In genomic region chr17:6374271-6374691, GRCh38 we compare ENCODE assay signal across 2 cellular contexts.
TF ChIP-seq lines count a peak whose summit lies in the region.

No MANE protein-coding gene starts in this region.

TF ChIP-seq in WTC11, 78 proteins besides CTCF, POLR2A, EP300 and RAD21 (continued from another document):
- TF ChIP-seq, protein P1, sequence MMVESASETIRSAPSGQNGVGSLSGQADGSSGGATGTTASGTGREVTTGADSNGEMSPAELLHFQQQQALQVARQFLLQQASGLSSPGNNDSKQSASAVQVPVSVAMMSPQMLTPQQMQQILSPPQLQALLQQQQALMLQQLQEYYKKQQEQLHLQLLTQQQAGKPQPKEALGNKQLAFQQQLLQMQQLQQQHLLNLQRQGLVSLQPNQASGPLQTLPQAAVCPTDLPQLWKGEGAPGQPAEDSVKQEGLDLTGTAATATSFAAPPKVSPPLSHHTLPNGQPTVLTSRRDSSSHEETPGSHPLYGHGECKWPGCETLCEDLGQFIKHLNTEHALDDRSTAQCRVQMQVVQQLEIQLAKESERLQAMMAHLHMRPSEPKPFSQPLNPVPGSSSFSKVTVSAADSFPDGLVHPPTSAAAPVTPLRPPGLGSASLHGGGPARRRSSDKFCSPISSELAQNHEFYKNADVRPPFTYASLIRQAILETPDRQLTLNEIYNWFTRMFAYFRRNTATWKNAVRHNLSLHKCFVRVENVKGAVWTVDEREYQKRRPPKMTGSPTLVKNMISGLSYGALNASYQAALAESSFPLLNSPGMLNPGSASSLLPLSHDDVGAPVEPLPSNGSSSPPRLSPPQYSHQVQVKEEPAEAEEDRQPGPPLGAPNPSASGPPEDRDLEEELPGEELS (CRISPR knock-in tag; IDR thresholded peaks at IDR 0.05): no peak
- TF ChIP-seq IRF2 (CRISPR knock-in tag; IDR thresholded peaks at IDR 0.05; ENCODE audit: borderline replicate concordance, low read depth) (no peak), ELF4 (CRISPR knock-in tag; IDR thresholded peaks at IDR 0.05; ENCODE audit: low read depth) (no peak), GTF2I (CRISPR knock-in tag; conservative IDR thresholded peaks at IDR 0.05) (no peak), NR1H2 (CRISPR knock-in tag; IDR thresholded peaks at IDR 0.05) (no peak), ZNF423 (CRISPR knock-in tag; IDR thresholded peaks at IDR 0.05) (no peak), ZNF396 (CRISPR knock-in tag; IDR thresholded peaks at IDR 0.05; ENCODE audit: borderline replicate concordance) (no peak), SMAD3 (CRISPR knock-in tag; IDR thresholded peaks at IDR 0.05; ENCODE audit: borderline replicate concordance) (no peak), ZNF281 (CRISPR knock-in tag; IDR thresholded peaks at IDR 0.05) (no peak), FOXK1 (CRISPR knock-in tag; IDR thresholded peaks at IDR 0.05) (no peak)
- TF ChIP-seq, protein P2, sequence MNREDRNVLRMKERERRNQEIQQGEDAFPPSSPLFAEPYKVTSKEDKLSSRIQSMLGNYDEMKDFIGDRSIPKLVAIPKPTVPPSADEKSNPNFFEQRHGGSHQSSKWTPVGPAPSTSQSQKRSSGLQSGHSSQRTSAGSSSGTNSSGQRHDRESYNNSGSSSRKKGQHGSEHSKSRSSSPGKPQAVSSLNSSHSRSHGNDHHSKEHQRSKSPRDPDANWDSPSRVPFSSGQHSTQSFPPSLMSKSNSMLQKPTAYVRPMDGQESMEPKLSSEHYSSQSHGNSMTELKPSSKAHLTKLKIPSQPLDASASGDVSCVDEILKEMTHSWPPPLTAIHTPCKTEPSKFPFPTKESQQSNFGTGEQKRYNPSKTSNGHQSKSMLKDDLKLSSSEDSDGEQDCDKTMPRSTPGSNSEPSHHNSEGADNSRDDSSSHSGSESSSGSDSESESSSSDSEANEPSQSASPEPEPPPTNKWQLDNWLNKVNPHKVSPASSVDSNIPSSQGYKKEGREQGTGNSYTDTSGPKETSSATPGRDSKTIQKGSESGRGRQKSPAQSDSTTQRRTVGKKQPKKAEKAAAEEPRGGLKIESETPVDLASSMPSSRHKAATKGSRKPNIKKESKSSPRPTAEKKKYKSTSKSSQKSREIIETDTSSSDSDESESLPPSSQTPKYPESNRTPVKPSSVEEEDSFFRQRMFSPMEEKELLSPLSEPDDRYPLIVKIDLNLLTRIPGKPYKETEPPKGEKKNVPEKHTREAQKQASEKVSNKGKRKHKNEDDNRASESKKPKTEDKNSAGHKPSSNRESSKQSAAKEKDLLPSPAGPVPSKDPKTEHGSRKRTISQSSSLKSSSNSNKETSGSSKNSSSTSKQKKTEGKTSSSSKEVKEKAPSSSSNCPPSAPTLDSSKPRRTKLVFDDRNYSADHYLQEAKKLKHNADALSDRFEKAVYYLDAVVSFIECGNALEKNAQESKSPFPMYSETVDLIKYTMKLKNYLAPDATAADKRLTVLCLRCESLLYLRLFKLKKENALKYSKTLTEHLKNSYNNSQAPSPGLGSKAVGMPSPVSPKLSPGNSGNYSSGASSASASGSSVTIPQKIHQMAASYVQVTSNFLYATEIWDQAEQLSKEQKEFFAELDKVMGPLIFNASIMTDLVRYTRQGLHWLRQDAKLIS (CRISPR knock-in tag; IDR thresholded peaks at IDR 0.05; ENCODE audit: borderline replicate concordance): no peak

TF ChIP-seq in HepG2, 621 proteins besides CTCF, POLR2A, EP300 and RAD21 (continued from another document and continues in another):
- TF ChIP-seq ZSCAN5A (CRISPR knock-in tag; IDR thresholded peaks at IDR 0.05; ENCODE audit: borderline replicate concordance) (no peak), ZNF670 (CRISPR knock-in tag; IDR thresholded peaks at IDR 0.05; ENCODE audit: borderline replicate concordance) (no peak), KIAA2018 (CRISPR knock-in tag; IDR thresholded peaks at IDR 0.05; ENCODE audit: borderline replicate concordance) (no peak), ZNF747 (CRISPR knock-in tag; IDR thresholded peaks at IDR 0.05; ENCODE audit: borderline replicate concordance) (no peak), RBFOX2 (IDR thresholded peaks at IDR 0.05; ENCODE audit: low read depth, low read length) (no peak), ZBTB4 (CRISPR knock-in tag; IDR thresholded peaks at IDR 0.05; ENCODE audit: borderline replicate concordance) (no peak), CCDC6 (CRISPR knock-in tag; IDR thresholded peaks at IDR 0.05) (no peak), PREB (CRISPR knock-in tag; IDR thresholded peaks at IDR 0.05) (no peak), HNF4G (IDR thresholded peaks at IDR 0.05; ENCODE audit: borderline replicate concordance, low read depth, low read length) (no peak), HNF4G (CRISPR knock-in tag; IDR thresholded peaks at IDR 0.05; ENCODE audit: borderline replicate concordance, low read depth) (no peak)
- TF ChIP-seq, protein P3, sequence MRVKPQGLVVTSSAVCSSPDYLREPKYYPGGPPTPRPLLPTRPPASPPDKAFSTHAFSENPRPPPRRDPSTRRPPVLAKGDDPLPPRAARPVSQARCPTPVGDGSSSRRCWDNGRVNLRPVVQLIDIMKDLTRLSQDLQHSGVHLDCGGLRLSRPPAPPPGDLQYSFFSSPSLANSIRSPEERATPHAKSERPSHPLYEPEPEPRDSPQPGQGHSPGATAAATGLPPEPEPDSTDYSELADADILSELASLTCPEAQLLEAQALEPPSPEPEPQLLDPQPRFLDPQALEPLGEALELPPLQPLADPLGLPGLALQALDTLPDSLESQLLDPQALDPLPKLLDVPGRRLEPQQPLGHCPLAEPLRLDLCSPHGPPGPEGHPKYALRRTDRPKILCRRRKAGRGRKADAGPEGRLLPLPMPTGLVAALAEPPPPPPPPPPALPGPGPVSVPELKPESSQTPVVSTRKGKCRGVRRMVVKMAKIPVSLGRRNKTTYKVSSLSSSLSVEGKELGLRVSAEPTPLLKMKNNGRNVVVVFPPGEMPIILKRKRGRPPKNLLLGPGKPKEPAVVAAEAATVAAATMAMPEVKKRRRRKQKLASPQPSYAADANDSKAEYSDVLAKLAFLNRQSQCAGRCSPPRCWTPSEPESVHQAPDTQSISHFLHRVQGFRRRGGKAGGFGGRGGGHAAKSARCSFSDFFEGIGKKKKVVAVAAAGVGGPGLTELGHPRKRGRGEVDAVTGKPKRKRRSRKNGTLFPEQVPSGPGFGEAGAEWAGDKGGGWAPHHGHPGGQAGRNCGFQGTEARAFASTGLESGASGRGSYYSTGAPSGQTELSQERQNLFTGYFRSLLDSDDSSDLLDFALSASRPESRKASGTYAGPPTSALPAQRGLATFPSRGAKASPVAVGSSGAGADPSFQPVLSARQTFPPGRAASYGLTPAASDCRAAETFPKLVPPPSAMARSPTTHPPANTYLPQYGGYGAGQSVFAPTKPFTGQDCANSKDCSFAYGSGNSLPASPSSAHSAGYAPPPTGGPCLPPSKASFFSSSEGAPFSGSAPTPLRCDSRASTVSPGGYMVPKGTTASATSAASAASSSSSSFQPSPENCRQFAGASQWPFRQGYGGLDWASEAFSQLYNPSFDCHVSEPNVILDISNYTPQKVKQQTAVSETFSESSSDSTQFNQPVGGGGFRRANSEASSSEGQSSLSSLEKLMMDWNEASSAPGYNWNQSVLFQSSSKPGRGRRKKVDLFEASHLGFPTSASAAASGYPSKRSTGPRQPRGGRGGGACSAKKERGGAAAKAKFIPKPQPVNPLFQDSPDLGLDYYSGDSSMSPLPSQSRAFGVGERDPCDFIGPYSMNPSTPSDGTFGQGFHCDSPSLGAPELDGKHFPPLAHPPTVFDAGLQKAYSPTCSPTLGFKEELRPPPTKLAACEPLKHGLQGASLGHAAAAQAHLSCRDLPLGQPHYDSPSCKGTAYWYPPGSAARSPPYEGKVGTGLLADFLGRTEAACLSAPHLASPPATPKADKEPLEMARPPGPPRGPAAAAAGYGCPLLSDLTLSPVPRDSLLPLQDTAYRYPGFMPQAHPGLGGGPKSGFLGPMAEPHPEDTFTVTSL (CRISPR knock-in tag; IDR thresholded peaks at IDR 0.05; ENCODE audit: borderline replicate concordance): no peak
- TF ChIP-seq, protein P4, sequence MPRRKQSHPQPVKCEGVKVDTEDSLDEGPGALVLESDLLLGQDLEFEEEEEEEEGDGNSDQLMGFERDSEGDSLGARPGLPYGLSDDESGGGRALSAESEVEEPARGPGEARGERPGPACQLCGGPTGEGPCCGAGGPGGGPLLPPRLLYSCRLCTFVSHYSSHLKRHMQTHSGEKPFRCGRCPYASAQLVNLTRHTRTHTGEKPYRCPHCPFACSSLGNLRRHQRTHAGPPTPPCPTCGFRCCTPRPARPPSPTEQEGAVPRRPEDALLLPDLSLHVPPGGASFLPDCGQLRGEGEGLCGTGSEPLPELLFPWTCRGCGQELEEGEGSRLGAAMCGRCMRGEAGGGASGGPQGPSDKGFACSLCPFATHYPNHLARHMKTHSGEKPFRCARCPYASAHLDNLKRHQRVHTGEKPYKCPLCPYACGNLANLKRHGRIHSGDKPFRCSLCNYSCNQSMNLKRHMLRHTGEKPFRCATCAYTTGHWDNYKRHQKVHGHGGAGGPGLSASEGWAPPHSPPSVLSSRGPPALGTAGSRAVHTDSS (CRISPR knock-in tag; conservative IDR thresholded peaks at IDR 0.05): no peak
